ENCODE assay signal across 27 cellular contexts in the genomic region with DNA sequence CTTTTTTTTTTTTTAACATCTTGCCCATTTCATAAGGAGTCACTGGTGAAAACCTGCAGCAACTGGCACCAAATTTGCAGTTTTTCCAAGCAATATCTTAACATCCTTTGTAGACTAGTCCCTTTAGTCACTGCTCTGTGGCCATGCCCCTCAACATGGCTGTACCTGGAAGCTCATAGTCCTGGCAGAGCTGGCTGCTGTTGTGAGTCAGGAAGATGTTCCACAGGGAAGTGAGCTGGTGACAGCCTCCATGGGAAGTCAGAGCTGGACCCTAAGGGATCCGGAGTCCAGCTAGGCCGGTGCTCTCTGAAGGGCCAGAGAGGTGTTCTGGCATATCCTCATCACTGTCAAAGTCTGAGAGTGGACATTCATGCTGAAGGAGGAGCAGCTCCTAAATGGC. TPM values are rescaled to one million over a fixed set of nuclear protein-coding genes. Genes with fewer than 3 reads are reported as not detected.
DNase-seq lines count a peak whose midpoint lies in the region; ATAC-seq, FAIRE-seq and TF ChIP-seq lines count a peak whose summit lies in the region.
"Had no signal": no experiment of that assay in that cellular context is flagged by ENCODE, and none has a peak within 500 bp of the region (broad histone marks: within the 10 kb centered on the region; RNA-seq: fewer than 3 reads in every experiment).

No MANE protein-coding gene starts in this region.

- H3K79me1 ChIP-seq in mesendoderm (ENCODE audit: low read length), result no peaks in the 10 kb centered on the region

- no CpG with 5 or more reads among the region's 2 CpGs for WGBS in mesendoderm (ENCODE audit: extremely low coverage, insufficient coverage, low lambda C conversion rate)

- no peaks in the 10 kb centered on the region for H3K79me2 ChIP-seq in mesendoderm (ENCODE audit: control insufficient read depth, insufficient read depth, low read length)
- H3K79me2 ChIP-seq: parathyroid adenoma had no signal

- H3K27me3 Mint-ChIP-seq in natural killer cell treated with Interleukin-12 subunit alpha and Interleukin-12 subunit beta and Interleukin-15 and Interleukin-18, amount 100 ng/mL, for 72 hours, result no peaks in the 10 kb centered on the region
- H3K27me3 Mint-ChIP-seq in activated T-cell treated with anti-CD3 and anti-CD28 coated beads, Interleukin-2, amount 50 U/mL, for 72 hours (ENCODE audit: low read depth), result no peaks in the 10 kb centered on the region

- H3K4me2 ChIP-seq in mesendoderm (ENCODE audit: low read length), result no peak overlapping the region
- H3K4me2 ChIP-seq: neural progenitor cell had no signal

- no peak overlapping the region for H3K23ac ChIP-seq in mesendoderm (ENCODE audit: low read length)

- no peaks in the 10 kb centered on the region for H3K36me3 Mint-ChIP-seq in natural killer cell treated with Interleukin-12 subunit alpha and Interleukin-12 subunit beta and Interleukin-15 and Interleukin-18, amount 100 ng/mL, for 72 hours
- no peaks in the 10 kb centered on the region for H3K36me3 Mint-ChIP-seq in activated T-cell treated with anti-CD3 and anti-CD28 coated beads, Interleukin-2, amount 50 U/mL, for 72 hours (ENCODE audit: insufficient read depth in 2 of 2)
- H3K36me3 Mint-ChIP-seq: neural progenitor cell had no signal

- peak overlapping the region; percentile 43 for H3K4me3 Mint-ChIP-seq in natural killer cell treated with Interleukin-12 subunit alpha and Interleukin-12 subunit beta and Interleukin-15 and Interleukin-18, amount 100 ng/mL, for 72 hours
- H3K4me3 Mint-ChIP-seq in activated T-cell treated with anti-CD3 and anti-CD28 coated beads, Interleukin-2, amount 50 U/mL, for 72 hours, result no peak overlapping the region
- H3K4me3 Mint-ChIP-seq: neural progenitor cell had no signal

- no peak overlapping the region for H3K4ac ChIP-seq in mesendoderm (ENCODE audit: low read depth, low read length)

- no peak overlapping the region for H4K8ac ChIP-seq in mesendoderm (ENCODE audit: low read depth, low read length)

- H3K36me3 ChIP-seq in bronchial epithelial cell (ENCODE audit: control insufficient read depth, insufficient read depth, low read length) (no peaks in the 10 kb centered on the region), mesendoderm (ENCODE audit: control insufficient read depth, insufficient read depth, low read length) (no peaks in the 10 kb centered on the region)
- H3K36me3 ChIP-seq: heart left ventricle, neural progenitor cell, transverse colon, WERI-Rb-1 had no signal

- H3K4me1 ChIP-seq in mesendoderm (ENCODE audit: control insufficient read depth, low read depth, low read length), result no peaks in the 10 kb centered on the region
- H3K4me1 ChIP-seq: parathyroid adenoma had no signal

- no peaks in the 10 kb centered on the region for H3K9me3 Mint-ChIP-seq in natural killer cell treated with Interleukin-12 subunit alpha and Interleukin-12 subunit beta and Interleukin-15 and Interleukin-18, amount 100 ng/mL, for 72 hours
- no peaks in the 10 kb centered on the region for H3K9me3 Mint-ChIP-seq in activated T-cell treated with anti-CD3 and anti-CD28 coated beads, Interleukin-2, amount 50 U/mL, for 72 hours
- H3K9me3 Mint-ChIP-seq: neural progenitor cell had no signal

- FAIRE-seq in bronchial epithelial cell (lab: Jason Lieb, UNC), result peak; percentile 52
- FAIRE-seq: small intestine had no signal

- H3K56ac ChIP-seq in mesendoderm (ENCODE audit: low read length), result no peak overlapping the region

- peak; percentile 56 for DNase-seq in ELR (ENCODE audit: low read depth)
- peak; percentile 48 for DNase-seq in M059J (ENCODE audit: low read depth)
- peak; percentile 25 for DNase-seq in bronchial epithelial cell (ENCODE audit: low read depth)
- no peak for DNase-seq in natural killer cell treated with Interleukin-12 subunit alpha and Interleukin-12 subunit beta and Interleukin-15 and Interleukin-18, amount 100 ng/mL, for 72 hours (ENCODE audit: low spot score)
- no peak for DNase-seq in activated CD4-positive, alpha-beta T cell treated with anti-CD3 and anti-CD28 coated beads, Interleukin-2, amount 50 U/mL, for 4 hours
- DNase-seq in mesendoderm, result no peak
- no peak for DNase-seq in activated T-cell treated with anti-CD3 and anti-CD28 coated beads, Interleukin-2, amount 50 U/mL, for 72 hours
- DNase-seq: activated CD4-positive, alpha-beta T cell treated with anti-CD3 and anti-CD28 coated beads, Interleukin-2, amount 50 U/mL, for 1 hour; activated CD8-positive, alpha-beta memory T cell treated with anti-CD3 and anti-CD28 coated beads, Interleukin-2, amount 50 U/mL, for 48 hours; C1 segment of cervical spinal cord; Caco-2; cerebellar nuclear complex; H7; heart left ventricle; KG1; NCI-H2171; NCI-H510A; SHP77; small intestine; stimulated activated CD4-positive, alpha-beta T cell treated with anti-CD3 and anti-CD28 coated beads, Interleukin-2, amount 100 ng/mL, for 24 hours; SW 1271; T1000; transverse colon; WERI-Rb-1 had no signal

- no peak overlapping the region for H2AK5ac ChIP-seq in mesendoderm (ENCODE audit: low read length)

- no peak overlapping the region for H4K5ac ChIP-seq in mesendoderm (ENCODE audit: low read length)

- no peak overlapping the region for H2BK15ac ChIP-seq in mesendoderm (replicated peaks; ENCODE audit: low read depth)

- no peak overlapping the region for H3K9ac ChIP-seq in mesendoderm (ENCODE audit: low read length)
- H3K9ac ChIP-seq: neural progenitor cell, parathyroid adenoma had no signal

- H3K27ac ChIP-seq in mesendoderm (ENCODE audit: low read depth, low read length), result no peak overlapping the region
- H3K27ac ChIP-seq: heart left ventricle, neural progenitor cell, parathyroid adenoma, transverse colon, WERI-Rb-1 had no signal

- peak overlapping the region; percentile 11 to 46 for H3K27ac Mint-ChIP-seq in natural killer cell treated with Interleukin-12 subunit alpha and Interleukin-12 subunit beta and Interleukin-15 and Interleukin-18, amount 100 ng/mL, for 72 hours
- H3K27ac Mint-ChIP-seq in activated T-cell treated with anti-CD3 and anti-CD28 coated beads, Interleukin-2, amount 50 U/mL, for 72 hours, result no peak overlapping the region
- H3K27ac Mint-ChIP-seq: neural progenitor cell had no signal

- no peak for ATAC-seq in natural killer cell treated with Interleukin-12 subunit alpha and Interleukin-12 subunit beta and Interleukin-15 and Interleukin-18, amount 100 ng/mL, for 72 hours
- no peak for ATAC-seq in activated T-cell treated with anti-CD3 and anti-CD28 coated beads, Interleukin-2, amount 50 U/mL, for 72 hours (replicated peaks in 1 of 2)
- ATAC-seq: heart left ventricle had no signal

- no peak overlapping the region for H3K18ac ChIP-seq in mesendoderm (ENCODE audit: low read length)

- H3K4me3 ChIP-seq in bronchial epithelial cell (ENCODE audit: low read depth, low read length) (no peak overlapping the region), mesendoderm (ENCODE audit: low read length) (no peak overlapping the region)
- H3K4me3 ChIP-seq: heart left ventricle, lung, neural progenitor cell, transverse colon had no signal

- H3K4me1 Mint-ChIP-seq in natural killer cell treated with Interleukin-12 subunit alpha and Interleukin-12 subunit beta and Interleukin-15 and Interleukin-18, amount 100 ng/mL, for 72 hours (ENCODE audit: low read depth in 2 of 2), result peaks cover 53 to 55% of the 10 kb centered on the region in 2 donors
- peaks cover 61% of the 10 kb centered on the region for H3K4me1 Mint-ChIP-seq in activated T-cell treated with anti-CD3 and anti-CD28 coated beads, Interleukin-2, amount 50 U/mL, for 72 hours (ENCODE audit: low read depth)

- TF ChIP-seq CTCF in bronchial epithelial cell (IDR thresholded peaks at IDR 0.05; ENCODE audit: insufficient read depth, low read length, severe bottlenecking), result no peak

- H2BK120ac ChIP-seq in mesendoderm (ENCODE audit: low read depth, low read length), result no peak overlapping the region

- no peak overlapping the region for H2BK5ac ChIP-seq in mesendoderm (ENCODE audit: low read length)

- H3K27me3 ChIP-seq in bronchial epithelial cell (ENCODE audit: control insufficient read depth, insufficient read depth, low read length), result no peaks in the 10 kb centered on the region
- no peaks in the 10 kb centered on the region for H3K27me3 ChIP-seq in mesendoderm (ENCODE audit: insufficient read depth, low read length, poor library complexity)
- H3K27me3 ChIP-seq: heart left ventricle, neural progenitor cell, transverse colon had no signal

RNA-seq across cellular contexts. Expression of gene PLCXD2, which starts 20.0 kb away (rescaled TPM):
- total RNA-seq in M059J (2014; rRNA removed; shearing (Covaris generic)), result 0.79 and 0.96 TPM in 2 replicates
- 12.1 and 30.5 TPM in 2 replicates for total RNA-seq in bronchial epithelial cell
- total RNA-seq in natural killer cell treated with Interleukin-12 subunit alpha and Interleukin-12 subunit beta and Interleukin-15 and Interleukin-18, amount 100 ng/mL, for 72 hours, result 10 to 100 TPM; 15.0 to 26.1 TPM
- 0.37 TPM for polyA plus RNA-seq in mesendoderm (2013, experiment 1 of 2)
- 0.38 TPM for polyA plus RNA-seq in mesendoderm (2013, experiment 2 of 2)
- total RNA-seq in activated T-cell treated with anti-CD3 and anti-CD28 coated beads, Interleukin-2, amount 50 U/mL, for 72 hours, result 10 to 100 TPM in 1 of 2 donors, 1 to 10 TPM in 1; 9.0 to 10.6 TPM

Comparison
In these comparisons a context has a peak if more than half of its experiments do, and no peak if none do; other contexts are left out.
1. DNase-seq: peak in ELR (single experiment), M059J (single experiment) and bronchial epithelial cell (single experiment); none in natural killer cell treated with Interleukin-12 subunit alpha and Interleukin-12 subunit beta and Interleukin-15 and Interleukin-18, amount 100 ng/mL, for 72 hours (single experiment), activated CD4-positive, alpha-beta T cell treated with anti-CD3 and anti-CD28 coated beads, Interleukin-2, amount 50 U/mL, for 4 hours (0 of 2), mesendoderm (single experiment) and activated T-cell treated with anti-CD3 and anti-CD28 coated beads, Interleukin-2, amount 50 U/mL, for 72 hours (0 of 2).